In genomic region chr7:93178213-93178612, GRCh38 we compare ENCODE assay signal across 8 cellular contexts. TPM values are rescaled to one million over a fixed set of nuclear protein-coding genes. Genes with fewer than 3 reads are reported as not detected.
A peak's percentile ranks its signal among the peaks of the same experiment; 100 is the strongest.
DNase-seq lines count a peak whose midpoint lies in the region; ATAC-seq, FAIRE-seq and TF ChIP-seq lines count a peak whose summit lies in the region.

No MANE protein-coding gene starts in this region.

- no peaks in the 10 kb centered on the region for H3K23me2 ChIP-seq in H9 (ENCODE audit: insufficient read length, low read depth, low read length, poor library complexity, severe bottlenecking)

- H4K8ac ChIP-seq in H9 (replicated peaks; ENCODE audit: insufficient read length, low read depth, low read length): no peak overlapping the region

- H3K27me3 Mint-ChIP-seq in H9 (ENCODE audit: low read depth): peaks cover 5% of the 10 kb centered on the region; the same call in 1 of the 2 replicates

- H2BK5ac ChIP-seq in H9 (ENCODE audit: insufficient read length, low read length): no peak overlapping the region

- no peak overlapping the region for H2BK15ac ChIP-seq in H9 (ENCODE audit: low read depth, low read length)

- peak; percentile 23; the same call in 1 of the 3 replicates for TF ChIP-seq CTCF in H9 (conservative IDR thresholded peaks at IDR 0.05)

- H3K4me1 Mint-ChIP-seq in H9: no peaks in the 10 kb centered on the region

- H3K79me2 ChIP-seq in H9 (ENCODE audit: insufficient read depth, low read length): no peaks in the 10 kb centered on the region

- no peak overlapping the region for H3K23ac ChIP-seq in H9 (ENCODE audit: insufficient read length, low read depth, low read length)

- H2BK12ac ChIP-seq in H9 (ENCODE audit: insufficient read length, low read depth, low read length): no peak overlapping the region

- no CpG with 5 or more reads among the region's 3 CpGs for WGBS in H9 (ENCODE audit: extremely low coverage, insufficient read length, low lambda C conversion rate)

- no peak overlapping the region for H3K56ac ChIP-seq in H9 (ENCODE audit: insufficient read length, low read depth, low read length)

- FAIRE-seq in A204.1 (lab: Jason Lieb, UNC) (peak; percentile 87), HTR-8/SVneo (lab: Jason Lieb, UNC) (no peak)

- no peak overlapping the region for H2BK20ac ChIP-seq in H9 (ENCODE audit: low read depth, low read length, poor library complexity, severe bottlenecking)

- no peak overlapping the region for H4K91ac ChIP-seq in H9 (ENCODE audit: insufficient read length, low read depth, low read length)

- H3K79me1 ChIP-seq in H9 (ENCODE audit: insufficient read depth, low read depth, low read length, poor library complexity, severe bottlenecking): no peaks in the 10 kb centered on the region

- H2AK5ac ChIP-seq in H9 (ENCODE audit: insufficient read length, low read length): no peak overlapping the region

- H4K20me1 ChIP-seq in H9 (ENCODE audit: control insufficient read depth, insufficient read depth, insufficient read length): no peaks in the 10 kb centered on the region

- no peak overlapping the region for H3K27ac ChIP-seq in H9 (ENCODE audit: insufficient read length, low read depth, low read length)

- H4K5ac ChIP-seq in H9 (ENCODE audit: insufficient read length, low read depth, low read length): no peak overlapping the region

- H3K18ac ChIP-seq in H9 (ENCODE audit: insufficient read length, low read depth, low read length): no peak overlapping the region

- no peaks in the 10 kb centered on the region for H3K9me3 ChIP-seq in H9 (ENCODE audit: control insufficient read depth, low read depth, low read length)

- no peak for ATAC-seq in HG02840 (IDR thresholded peaks at IDR 0.05; ENCODE audit: low FRiP score, unreplicated experiment)

- H2BK120ac ChIP-seq in H9 (ENCODE audit: low read depth, low read length, poor library complexity, severe bottlenecking): no peak overlapping the region

- peaks cover 0 to 4% of the 10 kb centered on the region in 2 experiments; a peak in 1 of 5 replicates for H3K9me3 Mint-ChIP-seq in H9

- DNase-seq in H9 (no peak), NCI-H774 (lab: John Stamatoyannopoulos, UW) (peak; percentile 61), erythroblast (lab: John Stamatoyannopoulos, UW) (peak; percentile 2 to 25), HTR-8/SVneo (ENCODE audit: insufficient read length, low spot score) (no peak), SK-N-DZ (ENCODE audit: low spot score) (no peak), germinal center (ENCODE audit: low spot score) (no peak)

- H3K27me3 ChIP-seq in H9 (ENCODE audit: insufficient read depth, low read length): no peaks in the 10 kb centered on the region; the same call in 1 of the 2 replicates

- no peak overlapping the region for H3K9ac ChIP-seq in H9 (ENCODE audit: extremely low read depth, insufficient read length, low read length)

- H3K14ac ChIP-seq in H9 (ENCODE audit: insufficient read depth, low read length): no peak overlapping the region

- no peak overlapping the region for H3K4ac ChIP-seq in H9 (ENCODE audit: low read depth, low read length)

- no peak overlapping the region for H3K4me3 Mint-ChIP-seq in H9

- H3K4me2 ChIP-seq in H9 (ENCODE audit: insufficient read depth, insufficient read length, low read length): no peak overlapping the region

- H3T11ph ChIP-seq in H9 (ENCODE audit: low read length): no peak overlapping the region

- H3K36me3 Mint-ChIP-seq in H9 (ENCODE audit: insufficient read depth in 1 of 3, low read depth in 3 of 3): no peaks in the 10 kb centered on the region

- no peaks in the 10 kb centered on the region for H3K4me1 ChIP-seq in H9 (ENCODE audit: insufficient read depth, low read length)

- no peak for TF ChIP-seq POLR2A in erythroblast (IDR thresholded peaks at IDR 0.05; ENCODE audit: low read length)

- H3K27ac Mint-ChIP-seq in H9: no peak overlapping the region

- no peak overlapping the region for H2AFZ ChIP-seq in H9 (ENCODE audit: low read length)

RNA-seq across cellular contexts. Expression of gene SAMD9L, which starts 30.0 kb away (rescaled TPM):
- not detected in 2 replicates for total RNA-seq in H9 (2021)
- polyA plus RNA-seq in SK-N-DZ (2014; cell fraction: cytosol; rRNA removed): 0.06 and 0.10 TPM in 2 replicates
- polyA plus RNA-seq in SK-N-DZ (2014; cell fraction: nucleus; rRNA removed): 0.37 and 1.3 TPM in 2 replicates

RNA-seq across cellular contexts. Expression of gene HEPACAM2, which starts 48.1 kb away (rescaled TPM):
- total RNA-seq in H9 (2021): not detected in 2 replicates
- 1.1 TPM in 1 of 2 replicates, not detected in the other for polyA plus RNA-seq in SK-N-DZ (2014; cell fraction: cytosol; rRNA removed)
- not detected in 2 replicates for polyA plus RNA-seq in SK-N-DZ (2014; cell fraction: nucleus; rRNA removed)

RNA-seq across cellular contexts. Expression of gene VPS50, which starts 54.0 kb away (rescaled TPM):
- 9.5 and 13.6 TPM in 2 replicates for total RNA-seq in H9 (2021)
- 16.6 and 18.1 TPM in 2 replicates for polyA plus RNA-seq in SK-N-DZ (2014; cell fraction: cytosol; rRNA removed)
- polyA plus RNA-seq in SK-N-DZ (2014; cell fraction: nucleus; rRNA removed): 32.1 and 52.6 TPM in 2 replicates

Comparison
In these comparisons a context has a peak if more than half of its experiments do, and no peak if none do; other contexts are left out.
1. DNase-seq: peak in NCI-H774 (single experiment) and erythroblast (2 of 2); none in H9 (single experiment), HTR-8/SVneo (single experiment), SK-N-DZ (single experiment) and germinal center (single experiment).